18 cellular contexts compared by ENCODE assay signal in genomic region chr12:65632131-65632855, GRCh38.
A peak's percentile ranks its signal among the peaks of the same experiment; 100 is the strongest.
DNase-seq lines count a peak whose midpoint lies in the region; ATAC-seq, FAIRE-seq and TF ChIP-seq lines count a peak whose summit lies in the region.
"Had no signal": no experiment of that assay in that cellular context is flagged by ENCODE, and none has a peak within 500 bp of the region (broad histone marks: within the 10 kb centered on the region; RNA-seq: fewer than 3 reads in every experiment).

No MANE protein-coding gene starts in this region.

- H4K20me1 ChIP-seq in PC-3 (ENCODE audit: low read length) (no peaks in the 10 kb centered on the region), keratinocyte (ENCODE audit: control insufficient read depth, extremely low read depth, insufficient read depth, low read length) (no peaks in the 10 kb centered on the region)

- H3K9ac ChIP-seq in PC-3 (ENCODE audit: low read length) (peak overlapping the region; percentile 94), keratinocyte (ENCODE audit: control insufficient read depth, extremely low read depth, insufficient read depth, low read length) (peak overlapping the region; percentile 75)

- no peak overlapping the region for H3K4me3 Mint-ChIP-seq in natural killer cell
- no peak overlapping the region for H3K4me3 Mint-ChIP-seq in stimulated activated effector memory CD8-positive, alpha-beta T cell treated with anti-CD3 and anti-CD28 coated beads, Interleukin-12 subunit alpha, Interleukin-12 subunit beta, amount 100 ng/mL, for 72 hours
- H3K4me3 Mint-ChIP-seq: activated naive CD8-positive, alpha-beta T cell treated with anti-CD3 and anti-CD28 coated beads, Interleukin-2, amount 10 ng/mL, durations not matched to agents 7 days and 5 days had no signal

- peaks cover 62% of the 10 kb centered on the region for H3K4me1 ChIP-seq in ACC112 (ENCODE audit: control insufficient read depth, insufficient read depth, low read length, unreplicated experiment)
- H3K4me1 ChIP-seq in PC-3 (ENCODE audit: insufficient read depth, low read length), result peaks cover 72% of the 10 kb centered on the region
- peaks cover 62% of the 10 kb centered on the region for H3K4me1 ChIP-seq in keratinocyte (ENCODE audit: control insufficient read depth, extremely low read depth, insufficient read depth, low read length)

- H3K27me3 Mint-ChIP-seq in natural killer cell (ENCODE audit: low read depth in 2 of 2), result peaks cover 9 to 14% of the 10 kb centered on the region in 2 donors

- H3K4me2 ChIP-seq in PC-3 (ENCODE audit: low read length) (peak overlapping the region; percentile 64), keratinocyte (ENCODE audit: control insufficient read depth, extremely low read depth, insufficient read depth, low read depth, low read length) (peak overlapping the region; percentile 39)

- H3K4me3 ChIP-seq in ACC112 (ENCODE audit: low read depth, low read length), result no peak overlapping the region
- no peak overlapping the region; the same call in 1 of the 2 replicates for H3K4me3 ChIP-seq in PC-3 (ENCODE audit: low read length)
- H3K4me3 ChIP-seq in dorsolateral prefrontal cortex, result peak overlapping the region in 30 of 59 donors; percentile 2 to 52 (median 22)
- no peak overlapping the region for H3K4me3 ChIP-seq in keratinocyte (ENCODE audit: control insufficient read depth in 2 of 3, extremely low read depth in 1 of 3, insufficient read depth in 2 of 3, low read depth in 1 of 3, low read length in 3 of 3)

- H3K27ac ChIP-seq in ACC112 (ENCODE audit: low read depth, low read length) (peak overlapping the region; percentile 100), PC-3 (ENCODE audit: low read length) (peak overlapping the region; percentile 99), dorsolateral prefrontal cortex (peak overlapping the region in 6 of 59 donors; percentile 8 to 58 (median 29)), keratinocyte (ENCODE audit: control insufficient read depth, insufficient read depth, low read length) (peak overlapping the region; percentile 97)
- H3K27ac ChIP-seq: WERI-Rb-1 had no signal

- H3K79me2 ChIP-seq in ACC112 (ENCODE audit: control insufficient read depth, insufficient read depth, low read length, unreplicated experiment), result no peaks in the 10 kb centered on the region
- peaks cover 16% of the 10 kb centered on the region; the same call in 1 of the 2 replicates for H3K79me2 ChIP-seq in PC-3 (ENCODE audit: low read length)
- no peaks in the 10 kb centered on the region for H3K79me2 ChIP-seq in keratinocyte (ENCODE audit: control insufficient read depth, insufficient read depth, low read length)

- no peaks in the 10 kb centered on the region for H3K9me3 ChIP-seq in PC-3 (ENCODE audit: low read length)
- no peaks in the 10 kb centered on the region for H3K9me3 ChIP-seq in keratinocyte (ENCODE audit: control insufficient read depth, low read depth, low read length)

- CTCF ChIA-PET in PC-3 (lab: Charles Lee), result interaction anchor here (1.0 kb wide), 1 partner anchor 29 kb away, joined by 4 read pairs; no protein-coding TSS in a partner anchor

- H3K9me1 ChIP-seq in keratinocyte (ENCODE audit: control insufficient read depth, extremely low read depth, insufficient read depth, low read length), result no peaks in the 10 kb centered on the region

- H3K4me1 Mint-ChIP-seq in natural killer cell, result no peaks in the 10 kb centered on the region
- no peaks in the 10 kb centered on the region for H3K4me1 Mint-ChIP-seq in stimulated activated effector memory CD8-positive, alpha-beta T cell treated with anti-CD3 and anti-CD28 coated beads, Interleukin-12 subunit alpha, Interleukin-12 subunit beta, amount 100 ng/mL, for 72 hours
- H3K4me1 Mint-ChIP-seq: activated naive CD8-positive, alpha-beta T cell treated with anti-CD3 and anti-CD28 coated beads, Interleukin-2, amount 10 ng/mL, durations not matched to agents 7 days and 5 days had no signal

- H3K9me3 Mint-ChIP-seq in natural killer cell, result no peaks in the 10 kb centered on the region
- H3K9me3 Mint-ChIP-seq in stimulated activated effector memory CD8-positive, alpha-beta T cell treated with anti-CD3 and anti-CD28 coated beads, Interleukin-12 subunit alpha, Interleukin-12 subunit beta, amount 100 ng/mL, for 72 hours, result peaks cover 2% of the 10 kb centered on the region
- H3K9me3 Mint-ChIP-seq: activated naive CD8-positive, alpha-beta T cell treated with anti-CD3 and anti-CD28 coated beads, Interleukin-2, amount 10 ng/mL, durations not matched to agents 7 days and 5 days had no signal

- no peak overlapping the region for H3K27ac Mint-ChIP-seq in natural killer cell
- H3K27ac Mint-ChIP-seq in stimulated activated effector memory CD8-positive, alpha-beta T cell treated with anti-CD3 and anti-CD28 coated beads, Interleukin-12 subunit alpha, Interleukin-12 subunit beta, amount 100 ng/mL, for 72 hours, result no peak overlapping the region
- H3K27ac Mint-ChIP-seq: activated naive CD8-positive, alpha-beta T cell treated with anti-CD3 and anti-CD28 coated beads, Interleukin-2, amount 10 ng/mL, durations not matched to agents 7 days and 5 days had no signal

- peaks cover 28% of the 10 kb centered on the region for H3F3A ChIP-seq in PC-3 (ENCODE audit: low read length, unreplicated experiment)

- DNase-seq in PC-3 (no peak), dorsolateral prefrontal cortex (peak in 1 of 10 donors; percentile 27), keratinocyte (ENCODE audit: low read depth, low spot score) (no peak), natural killer cell (no peak), cerebellum (ENCODE audit: low spot score) (no peak)
- no peak for DNase-seq in stimulated activated effector memory CD8-positive, alpha-beta T cell treated with anti-CD3 and anti-CD28 coated beads, Interleukin-12 subunit alpha, Interleukin-12 subunit beta, amount 100 ng/mL, for 72 hours (ENCODE audit: low spot score in 2 of 2)
- DNase-seq: activated CD8-positive, alpha-beta memory T cell treated with anti-CD3 and anti-CD28 coated beads, Interleukin-2, amount 50 U/mL, for 48 hours; activated naive CD8-positive, alpha-beta T cell treated with anti-CD3 and anti-CD28 coated beads, Interleukin-2, amount 10 ng/mL, durations not matched to agents 7 days and 5 days; cortex of kidney; DMS153; glutamatergic neuron; NCI-H187 treated with DMSO at 0.1 percent for 48 hours; NCI-H748 treated with DMSO at 0.1 percent for 48 hours; SIG-M5; WERI-Rb-1 had no signal

- H3K36me3 ChIP-seq in ACC112 (ENCODE audit: insufficient read depth, low read length), result 0 out of 2 replicates have a peak, but pooled peaks cover 2% of the 10 kb centered on the region
- H3K36me3 ChIP-seq in PC-3 (ENCODE audit: low read depth, low read length), result no peaks in the 10 kb centered on the region
- no peaks in the 10 kb centered on the region for H3K36me3 ChIP-seq in keratinocyte (ENCODE audit: control insufficient read depth in 2 of 2, extremely low read depth in 1 of 2, insufficient read depth in 2 of 2, low read length in 2 of 2)
- H3K36me3 ChIP-seq: WERI-Rb-1 had no signal

- peak; percentile 88 for FAIRE-seq in keratinocyte (lab: Jason Lieb, UNC)

- POLR2A ChIA-PET in PC-3 (lab: Charles Lee; ENCODE audit: unreplicated experiment), result interaction anchor here (1.4 kb wide), 1 partner anchor 25 kb away, joined by 5 read pairs; no protein-coding TSS in a partner anchor

- no peak overlapping the region for H2AFZ ChIP-seq in ACC112 (ENCODE audit: low read length, unreplicated experiment)
- H2AFZ ChIP-seq in PC-3 (ENCODE audit: low read length), result no peak overlapping the region
- H2AFZ ChIP-seq in keratinocyte (ENCODE audit: control insufficient read depth, low read length), result no peak overlapping the region

- TSS peak; percentile 52 for BruUV-seq in PC-3 (replicated peaks; lab: Mats Ljungman, UMichigan)

- ATAC-seq in PC-3 (peak; percentile 1), natural killer cell (no peak), GM18861 (IDR thresholded peaks at IDR 0.05; ENCODE audit: unreplicated experiment) (no peak)
- no peak for ATAC-seq in stimulated activated effector memory CD8-positive, alpha-beta T cell treated with anti-CD3 and anti-CD28 coated beads, Interleukin-12 subunit alpha, Interleukin-12 subunit beta, amount 100 ng/mL, for 72 hours
- ATAC-seq: left lobe of liver had no signal

- dilution Hi-C loops in keratinocyte (cut with MboI; ENCODE audit: extremely low pct_ligation_motif_present, low sequenced_read_pairs), result no loop called here

- no peaks in the 10 kb centered on the region for H3K9me2 ChIP-seq in PC-3 (replicated peaks; ENCODE audit: low read length)

- intact Hi-C loops in PC-3 (cut with micrococcal nuclease) (no loop called here), dorsolateral prefrontal cortex (cut with DNase I) (no loop called here), natural killer cell (cut with micrococcal nuclease) (no loop called here)

- TF ChIP-seq CTCF in PC-3 (conservative IDR thresholded peaks at IDR 0.05; ENCODE audit: low read depth, low read length) (no peak), dorsolateral prefrontal cortex (IDR thresholded peaks at IDR 0.05 in 54 of 56, conservative IDR thresholded peaks at IDR 0.05 in 2 of 56; ENCODE audit: low read depth in 1 of 56, partially characterized antibody in 56 of 56) (no peak), keratinocyte (optimal IDR thresholded peaks at IDR 0.05 in 1 of 3, IDR thresholded peaks at IDR 0.05 in 1 of 3, conservative IDR thresholded peaks at IDR 0.05 in 1 of 3; ENCODE audit: extremely low read depth in 1 of 3, insufficient read depth in 2 of 3, low read length in 3 of 3) (no peak), natural killer cell (IDR thresholded peaks at IDR 0.05) (no peak)

- H3K27me3 ChIP-seq in ACC112 (ENCODE audit: insufficient read depth, low read length) (no peaks in the 10 kb centered on the region), PC-3 (ENCODE audit: low read length) (no peaks in the 10 kb centered on the region), dorsolateral prefrontal cortex (peaks cover 0 to 6% (median 0%) of the 10 kb centered on the region in 45 donors), keratinocyte (ENCODE audit: control insufficient read depth, extremely low read depth, insufficient read depth, low read length) (no peaks in the 10 kb centered on the region)

- H3K36me3 Mint-ChIP-seq in natural killer cell, result no peaks in the 10 kb centered on the region
- no peaks in the 10 kb centered on the region for H3K36me3 Mint-ChIP-seq in stimulated activated effector memory CD8-positive, alpha-beta T cell treated with anti-CD3 and anti-CD28 coated beads, Interleukin-12 subunit alpha, Interleukin-12 subunit beta, amount 100 ng/mL, for 72 hours
- H3K36me3 Mint-ChIP-seq: activated naive CD8-positive, alpha-beta T cell treated with anti-CD3 and anti-CD28 coated beads, Interleukin-2, amount 10 ng/mL, durations not matched to agents 7 days and 5 days had no signal

Comparison
In these comparisons a context has a peak if more than half of its experiments do, and no peak if none do; other contexts are left out.
1. H3K4me3 ChIP-seq: peak in dorsolateral prefrontal cortex (30 of 59); none in ACC112 (single experiment), PC-3 (single experiment) and keratinocyte (0 of 3).